11 cellular contexts compared by ENCODE assay signal in the genomic region with DNA sequence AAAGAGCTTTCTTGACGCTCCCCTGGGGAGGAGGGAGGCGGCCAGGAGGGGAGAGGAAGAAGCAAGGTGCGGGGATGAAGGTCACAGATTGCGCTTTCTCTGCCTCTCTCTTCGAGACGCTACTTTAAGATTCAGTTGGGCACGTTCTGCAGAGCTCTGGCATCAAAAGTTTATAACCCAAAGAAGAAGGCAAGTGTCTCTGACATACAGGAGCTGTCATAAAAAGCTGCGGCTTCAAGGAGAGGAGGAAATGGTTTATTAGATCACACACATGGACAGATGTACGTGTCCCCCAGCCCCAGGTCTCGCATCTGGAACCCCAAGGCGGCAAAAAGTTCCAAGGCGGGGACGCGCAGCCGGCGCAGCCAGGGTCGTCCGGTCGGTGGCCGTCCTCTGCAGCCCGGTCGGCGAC.
DNase-seq lines count a peak whose midpoint lies in the region; ATAC-seq and TF ChIP-seq lines count a peak whose summit lies in the region.
"Had no signal": no experiment of that assay in that cellular context is flagged by ENCODE, and none has a peak within 500 bp of the region (broad histone marks: within the 10 kb centered on the region; RNA-seq: fewer than 3 reads in every experiment).

No MANE protein-coding gene starts in this region.

- intact Hi-C loops in heart left ventricle (cut with DNase I) (loop anchor here in 2 of 10 donors (5.0 to 10.0 kb wide), 2 partner anchors 1076 to 1079 kb away; no protein-coding TSS in a partner anchor), cardiac septum (cut with DNase I) (loop anchor here (5.0 kb wide), 1 partner anchor 1076 kb away; no protein-coding TSS in a partner anchor)

- H3K9me3 ChIP-seq in heart left ventricle = no peaks in the 10 kb centered on the region
- H3K9me3 ChIP-seq in tibial nerve = no peaks in the 10 kb centered on the region

- H3K27me3 ChIP-seq in heart left ventricle (peaks cover 8 to 41% (median 32%) of the 10 kb centered on the region in 9 donors), mesendoderm (ENCODE audit: insufficient read depth, low read length, poor library complexity) (no peaks in the 10 kb centered on the region), tibial nerve (peaks cover 0 to 26% of the 10 kb centered on the region in 2 donors)

- no peak for TF ChIP-seq EP300 in tibial nerve (IDR thresholded peaks at IDR 0.05)

- peak overlapping the region; percentile 98 for H3K4me2 ChIP-seq in mesendoderm (ENCODE audit: low read length)

- no peak overlapping the region for H3K23ac ChIP-seq in mesendoderm (ENCODE audit: low read length)

- no peak overlapping the region for H2BK5ac ChIP-seq in mesendoderm (ENCODE audit: low read length)

- no peak overlapping the region for H2BK120ac ChIP-seq in mesendoderm (ENCODE audit: low read depth, low read length)

- H3K4me1 ChIP-seq in heart left ventricle (peaks cover 0 to 15% (median 0%) of the 10 kb centered on the region in 12 donors), mesendoderm (ENCODE audit: control insufficient read depth, low read depth, low read length) (no peaks in the 10 kb centered on the region), tibial nerve (peaks cover 0 to 38% (median 0%) of the 10 kb centered on the region in 4 donors)

- H3K36me3 ChIP-seq in heart left ventricle (no peaks in the 10 kb centered on the region), mesendoderm (ENCODE audit: control insufficient read depth, insufficient read depth, low read length) (no peaks in the 10 kb centered on the region), tibial nerve (no peaks in the 10 kb centered on the region)

- WGBS in heart left ventricle, 4 donors = 1 to 4% (median 2%) methylated on average over 10 to 23 of the region's 23 CpGs
- WGBS in mesendoderm (ENCODE audit: extremely low coverage, insufficient coverage, low lambda C conversion rate) = no CpG with 5 or more reads among the region's 23 CpGs
- 1 to 2% methylated on average over 21 to 22 of the region's 23 CpGs for WGBS in tibial nerve, 2 donors

- no peak overlapping the region for H2BK15ac ChIP-seq in mesendoderm (replicated peaks; ENCODE audit: low read depth)

- no peaks in the 10 kb centered on the region for H3K79me2 ChIP-seq in mesendoderm (ENCODE audit: control insufficient read depth, insufficient read depth, low read length)

- H3K18ac ChIP-seq in mesendoderm (ENCODE audit: low read length) = no peak overlapping the region

- H3K56ac ChIP-seq in mesendoderm (ENCODE audit: low read length) = peak overlapping the region; percentile 63

- H3K27ac ChIP-seq in heart left ventricle = no peak overlapping the region
- peak overlapping the region; percentile 19 for H3K27ac ChIP-seq in cingulate gyrus (ENCODE audit: low read depth, low read length)
- no peak overlapping the region for H3K27ac ChIP-seq in mesendoderm (ENCODE audit: low read depth, low read length)
- H3K27ac ChIP-seq in tibial nerve = peak overlapping the region in 1 of 4 donors; percentile 70

- peak overlapping the region in 9 of 12 donors; percentile 7 to 48 (median 42) for H3K4me3 ChIP-seq in heart left ventricle
- peak overlapping the region; percentile 61 for H3K4me3 ChIP-seq in mesendoderm (ENCODE audit: low read length)
- H3K4me3 ChIP-seq in tibial nerve = peak overlapping the region in 3 of 4 donors; percentile 32 to 62 (median 50)

- no peak overlapping the region for H4K8ac ChIP-seq in mesendoderm (ENCODE audit: low read depth, low read length)

- ATAC-seq in heart left ventricle (no peak), GM21723 (IDR thresholded peaks at IDR 0.05; ENCODE audit: unreplicated experiment) (no peak)

- TF ChIP-seq CTCF in heart left ventricle (IDR thresholded peaks at IDR 0.05) (no peak), tibial nerve (IDR thresholded peaks at IDR 0.05) (no peak)

- no peak overlapping the region for H2AK5ac ChIP-seq in mesendoderm (ENCODE audit: low read length)

- peak overlapping the region; percentile 42 for H3K9ac ChIP-seq in mesendoderm (ENCODE audit: low read length)

- no peaks in the 10 kb centered on the region for H3K79me1 ChIP-seq in mesendoderm (ENCODE audit: low read length)

- no peak for TF ChIP-seq POLR2A in heart left ventricle (IDR thresholded peaks at IDR 0.05)
- TF ChIP-seq POLR2A in tibial nerve (IDR thresholded peaks at IDR 0.05) = no peak

- H4K5ac ChIP-seq in mesendoderm (ENCODE audit: low read length) = no peak overlapping the region

- DNase-seq in heart left ventricle = no peak
- DNase-seq in cardiac septum (ENCODE audit: low spot score) = no peak
- DNase-seq in mesendoderm = no peak
- DNase-seq in tibial nerve (ENCODE audit: low spot score in 2 of 2) = no peak
- no peak for DNase-seq in NCI-H1048 (lab: John Stamatoyannopoulos, UW)
- DNase-seq in cerebellum (ENCODE audit: low spot score) = no peak
- DNase-seq: NCI-H2029; RPMI8226; stimulated activated naive CD4-positive, alpha-beta T cell had no signal

- no peak overlapping the region for H3K4ac ChIP-seq in mesendoderm (ENCODE audit: low read depth, low read length)
